Comparison of ENCODE assay signal across 8 cellular contexts in genomic region chr1:5915587-5916571, GRCh38.
DNase-seq lines count a peak whose midpoint lies in the region; ATAC-seq, FAIRE-seq and TF ChIP-seq lines count a peak whose summit lies in the region.

No MANE protein-coding gene starts in this region.

- H3K4me1 Mint-ChIP-seq in MCF 10A (ENCODE audit: insufficient read depth, unreplicated experiment) = peaks cover 7% of the 10 kb centered on the region
- peaks cover 4 to 6% of the 10 kb centered on the region in 2 donors for H3K4me1 Mint-ChIP-seq in immature natural killer cell

- TF ChIP-seq CTCF in Panc1 (IDR thresholded peaks at IDR 0.05) = peak; percentile 85
- TF ChIP-seq CTCF in MCF 10A (IDR thresholded peaks at IDR 0.05; ENCODE audit: unreplicated experiment) = peak; percentile 62

- H3K9me3 ChIP-seq in Panc1 (ENCODE audit: control insufficient read depth, insufficient read depth, low read depth, low read length) = no peaks in the 10 kb centered on the region

- CTCF ChIA-PET in Panc1 (lab: Charles Lee) = no interaction called here
- CTCF ChIA-PET in MCF 10A (lab: Yijun Ruan, JAX) = interaction anchor here (0.5 to 1.6 kb wide), 19 partner anchors 10 to 1981 kb away, joined by 3 to 11 read pairs (median 4); no protein-coding TSS in a partner anchor

- H3K36me3 ChIP-seq in Panc1 (ENCODE audit: control insufficient read depth, insufficient read depth, low read length) = no peaks in the 10 kb centered on the region; the same call in 1 of the 2 replicates

- ATAC-seq in Panc1 (peak; percentile 85), GM21717 (IDR thresholded peaks at IDR 0.05; ENCODE audit: unreplicated experiment) (no peak)

- intact Hi-C loops in Panc1 (cut with micrococcal nuclease; ENCODE audit: unreplicated experiment) = no loop called here
- intact Hi-C loops in MCF 10A (cut with micrococcal nuclease) = loop anchor here (5.0 kb wide), 3 partner anchors 169 to 404 kb away; no protein-coding TSS in a partner anchor

- no TSS peak for BruUV-seq in Panc1 (replicated peaks; lab: Mats Ljungman, UMichigan)
- BruUV-seq in MCF 10A (replicated peaks; lab: Mats Ljungman, UMichigan) = no TSS peak

- in situ Hi-C loops in Panc1 (cut with HindIII; ENCODE audit: low pct_unique_long_range_greater_than_20kb, low sequenced_read_pairs) = no loop called here

- H3K27me3 Mint-ChIP-seq in MCF 10A (ENCODE audit: insufficient read depth, unreplicated experiment) (no peaks in the 10 kb centered on the region), immature natural killer cell (ENCODE audit: low read depth in 3 of 3) (peaks cover 0 to 2% (median 0%) of the 10 kb centered on the region in 3 donors)

- no peak overlapping the region for H3K4me3 Mint-ChIP-seq in MCF 10A (ENCODE audit: unreplicated experiment)
- H3K4me3 Mint-ChIP-seq in immature natural killer cell = no peak overlapping the region

- peak; percentile 63 for DNase-seq in Ammon's horn (ENCODE audit: low spot score)
- DNase-seq in GM12892 (ENCODE audit: insufficient read length) = no peak
- DNase-seq in Panc1 (ENCODE audit: low read depth, low spot score) = peak; percentile 25
- peak; percentile 42 for DNase-seq in MCF 10A (ENCODE audit: unreplicated experiment)
- DNase-seq in immature natural killer cell = peak in 2 of 3 donors; percentile 4 to 7
- DNase-seq in stimulated activated CD4-positive, alpha-beta T cell treated with anti-CD3 and anti-CD28 coated beads, Interleukin-4, amount 100 ng/mL, for 1 hour = peak; percentile 22
- no peak for DNase-seq in NCI-H1930 (lab: John Stamatoyannopoulos, UW)

- peaks cover 14% of the 10 kb centered on the region for H3K36me3 Mint-ChIP-seq in MCF 10A (ENCODE audit: insufficient read depth, unreplicated experiment)
- H3K36me3 Mint-ChIP-seq in immature natural killer cell = peaks cover 0 to 4% (median 0%) of the 10 kb centered on the region in 3 donors

- H3K4me3 ChIP-seq in Panc1 (ENCODE audit: low read depth in 2 of 2, low read length in 2 of 2) = no peak overlapping the region

- POLR2A ChIA-PET in Panc1 (lab: Charles Lee) (no interaction called here), MCF 10A (lab: Yijun Ruan, JAX) (interaction anchor here (0.6 to 0.7 kb wide), 2 partner anchors 14 to 491 kb away, joined by 3 to 4 read pairs; no protein-coding TSS in a partner anchor)

- no peak for TF ChIP-seq POLR2A in GM12892 (IDR thresholded peaks at IDR 0.05; ENCODE audit: low read depth, low read length)

- H3K27ac ChIP-seq in Panc1 (ENCODE audit: low read length) = no peak overlapping the region

- H3K9me3 Mint-ChIP-seq in MCF 10A (ENCODE audit: unreplicated experiment) (no peaks in the 10 kb centered on the region), immature natural killer cell (no peaks in the 10 kb centered on the region)

- H3K27ac Mint-ChIP-seq in MCF 10A (ENCODE audit: low read depth, unreplicated experiment) (no peak overlapping the region), immature natural killer cell (no peak overlapping the region)

- H3K27me3 ChIP-seq in Panc1 (ENCODE audit: control insufficient read depth, insufficient read depth, low read length) = no peaks in the 10 kb centered on the region

- H3K4me1 ChIP-seq in Panc1 (ENCODE audit: control insufficient read depth, insufficient read depth, low read length) = no peaks in the 10 kb centered on the region

- FAIRE-seq in GM12892 (lab: Jason Lieb, UNC) = peak; percentile 72

Comparison
In these comparisons a context has a peak if more than half of its experiments do, and no peak if none do; other contexts are left out.
1. DNase-seq: peak in Ammon's horn (single experiment), Panc1 (single experiment), MCF 10A (single experiment), immature natural killer cell (2 of 3) and stimulated activated CD4-positive, alpha-beta T cell treated with anti-CD3 and anti-CD28 coated beads, Interleukin-4, amount 100 ng/mL, for 1 hour (single experiment); none in GM12892 (single experiment) and NCI-H1930 (0 of 2).